Comparison of ENCODE assay signal across 1 cellular context in genomic region chr7:52956379-52956915, GRCh38.
TF ChIP-seq lines count a peak whose summit lies in the region.

No MANE protein-coding gene starts in this region.

TF ChIP-seq in WTC11, 78 proteins besides CTCF, POLR2A, EP300 and RAD21 (continued from another document):
- TF ChIP-seq ZSCAN18 (CRISPR knock-in tag; IDR thresholded peaks at IDR 0.05), result no peak
- TF ChIP-seq CREB1 (CRISPR knock-in tag; IDR thresholded peaks at IDR 0.05), result no peak
- no peak for TF ChIP-seq NR1H2 (CRISPR knock-in tag; IDR thresholded peaks at IDR 0.05)
- no peak for TF ChIP-seq SMAD3 (CRISPR knock-in tag; IDR thresholded peaks at IDR 0.05; ENCODE audit: borderline replicate concordance)
- TF ChIP-seq ZNF512 (CRISPR knock-in tag; IDR thresholded peaks at IDR 0.05; ENCODE audit: borderline replicate concordance), result no peak
- TF ChIP-seq FOXP4 (CRISPR knock-in tag; IDR thresholded peaks at IDR 0.05), result no peak
- no peak for TF ChIP-seq SOX15 (CRISPR knock-in tag; IDR thresholded peaks at IDR 0.05)
- no peak for TF ChIP-seq IRF2 (CRISPR knock-in tag; IDR thresholded peaks at IDR 0.05; ENCODE audit: borderline replicate concordance, low read depth)
- no peak for TF ChIP-seq CREM (CRISPR knock-in tag; IDR thresholded peaks at IDR 0.05)
- TF ChIP-seq CBFB (CRISPR knock-in tag; IDR thresholded peaks at IDR 0.05; ENCODE audit: low read depth), result no peak
- TF ChIP-seq GTF2I (CRISPR knock-in tag; conservative IDR thresholded peaks at IDR 0.05), result no peak
- TF ChIP-seq ZNF425 (CRISPR knock-in tag; conservative IDR thresholded peaks at IDR 0.05), result no peak
- no peak for TF ChIP-seq TEAD1 (CRISPR knock-in tag; IDR thresholded peaks at IDR 0.05)
- TF ChIP-seq CDX4 (CRISPR knock-in tag; IDR thresholded peaks at IDR 0.05; ENCODE audit: borderline replicate concordance), result no peak
- no peak for TF ChIP-seq HMGXB4 (CRISPR knock-in tag; IDR thresholded peaks at IDR 0.05)
